25 cellular contexts compared by ENCODE assay signal in the genomic region with DNA sequence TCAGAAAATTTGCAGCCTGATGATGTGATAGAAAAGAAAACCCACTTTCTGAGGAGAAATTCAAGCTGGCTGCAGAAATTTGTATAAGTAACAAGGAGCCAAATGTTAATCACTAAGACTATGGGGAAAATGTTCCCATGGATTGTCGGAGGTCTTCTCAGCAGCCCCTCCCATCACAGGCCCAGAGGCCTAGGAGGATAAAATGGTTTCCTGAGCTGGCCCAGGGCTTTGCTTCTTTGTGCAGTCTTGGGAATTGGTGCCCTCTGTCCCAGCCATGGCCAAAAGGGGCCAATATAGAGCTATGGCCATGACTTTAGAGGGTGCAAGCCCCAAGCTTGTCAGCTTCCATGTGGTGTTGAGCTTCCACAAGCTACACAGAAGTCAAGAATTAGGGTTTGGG.
"Had no signal": no experiment of that assay in that cellular context is flagged by ENCODE, and none has a peak within 500 bp of the region (broad histone marks: within the 10 kb centered on the region; RNA-seq: fewer than 3 reads in every experiment).

No MANE protein-coding gene starts in this region.

- H3K27me3 ChIP-seq: hepatocyte, pancreas, sigmoid colon, spleen, suprapubic skin, tibial artery, uterus had no signal

- H3K4me2 ChIP-seq: hepatocyte had no signal

- H3K27ac ChIP-seq: hepatocyte, left ventricle myocardium inferior, pancreas, prostate gland, sigmoid colon, spleen, suprapubic skin, thoracic aorta, tibial artery, uterus had no signal

- H3K4me1 ChIP-seq: left ventricle myocardium inferior, pancreas, prostate gland, sigmoid colon, spleen, suprapubic skin, tibial artery, uterus had no signal

- H3K4me1 Mint-ChIP-seq: naive thymus-derived CD4-positive, alpha-beta T cell; stimulated activated effector memory CD8-positive, alpha-beta T cell treated with anti-CD3 and anti-CD28 coated beads, Interleukin-12 subunit alpha, Interleukin-12 subunit beta, amount 100 ng/mL, for 72 hours had no signal

- H3K27me3 Mint-ChIP-seq: natural killer cell treated with Interleukin-12 subunit alpha and Interleukin-12 subunit beta and Interleukin-15 and Interleukin-18, amount 100 ng/mL, for 72 hours; stimulated activated naive CD8-positive, alpha-beta T cell treated with anti-CD3 and anti-CD28 coated beads, Interleukin-15, Interleukin-2, amounts not matched to agents 100 ng/mL and 50 ng/mL, for 24 hours had no signal

- ATAC-seq: mucosa of descending colon; naive thymus-derived CD4-positive, alpha-beta T cell; natural killer cell treated with Interleukin-12 subunit alpha and Interleukin-12 subunit beta and Interleukin-15 and Interleukin-18, amount 100 ng/mL, for 72 hours; pancreas; right cardiac atrium; stimulated activated effector memory CD8-positive, alpha-beta T cell treated with anti-CD3 and anti-CD28 coated beads, Interleukin-12 subunit alpha, Interleukin-12 subunit beta, amount 100 ng/mL, for 72 hours had no signal

- H3K9me3 ChIP-seq: pancreas, prostate gland had no signal

- H3K36me3 Mint-ChIP-seq: stimulated activated effector memory CD8-positive, alpha-beta T cell treated with anti-CD3 and anti-CD28 coated beads, Interleukin-12 subunit alpha, Interleukin-12 subunit beta, amount 100 ng/mL, for 72 hours had no signal

- H3K79me2 ChIP-seq: hepatocyte had no signal

- H3K36me3 ChIP-seq: left ventricle myocardium inferior, pancreas, prostate gland, sigmoid colon, spleen, suprapubic skin, thoracic aorta, tibial artery, uterus had no signal

- H2AFZ ChIP-seq: hepatocyte had no signal

- H3K4me3 Mint-ChIP-seq: naive thymus-derived CD4-positive, alpha-beta T cell; natural killer cell treated with Interleukin-12 subunit alpha and Interleukin-12 subunit beta and Interleukin-15 and Interleukin-18, amount 100 ng/mL, for 72 hours; stimulated activated effector memory CD8-positive, alpha-beta T cell treated with anti-CD3 and anti-CD28 coated beads, Interleukin-12 subunit alpha, Interleukin-12 subunit beta, amount 100 ng/mL, for 72 hours; stimulated activated naive CD8-positive, alpha-beta T cell treated with anti-CD3 and anti-CD28 coated beads, Interleukin-15, Interleukin-2, amounts not matched to agents 100 ng/mL and 50 ng/mL, for 24 hours had no signal

- H3K27ac Mint-ChIP-seq: naive thymus-derived CD4-positive, alpha-beta T cell; natural killer cell treated with Interleukin-12 subunit alpha and Interleukin-12 subunit beta and Interleukin-15 and Interleukin-18, amount 100 ng/mL, for 72 hours; stimulated activated effector memory CD8-positive, alpha-beta T cell treated with anti-CD3 and anti-CD28 coated beads, Interleukin-12 subunit alpha, Interleukin-12 subunit beta, amount 100 ng/mL, for 72 hours; stimulated activated naive CD8-positive, alpha-beta T cell treated with anti-CD3 and anti-CD28 coated beads, Interleukin-15, Interleukin-2, amounts not matched to agents 100 ng/mL and 50 ng/mL, for 24 hours had no signal

- H3K4me3 ChIP-seq: hepatocyte, left ventricle myocardium inferior, lung, mucosa of descending colon, pancreas, prostate gland, sigmoid colon, spleen, suprapubic skin, thoracic aorta, tibial artery, uterus had no signal

- DNase-seq: islet precursor cell; left ventricle myocardium inferior; midbrain; mucosa of descending colon; naive thymus-derived CD4-positive, alpha-beta T cell; pancreas; posterior cingulate gyrus; retina; right cardiac atrium; sigmoid colon; small intestine; spleen; stimulated activated CD4-positive, alpha-beta T cell treated with anti-CD3 and anti-CD28 coated beads, Interleukin-4, amount 100 ng/mL, for 24 hours; stimulated activated naive CD4-positive, alpha-beta T cell; tibial artery; trophoblast cell; uterus had no signal

- FAIRE-seq: pancreas, small intestine had no signal
